19 cellular contexts compared by ENCODE assay signal in the genomic region with DNA sequence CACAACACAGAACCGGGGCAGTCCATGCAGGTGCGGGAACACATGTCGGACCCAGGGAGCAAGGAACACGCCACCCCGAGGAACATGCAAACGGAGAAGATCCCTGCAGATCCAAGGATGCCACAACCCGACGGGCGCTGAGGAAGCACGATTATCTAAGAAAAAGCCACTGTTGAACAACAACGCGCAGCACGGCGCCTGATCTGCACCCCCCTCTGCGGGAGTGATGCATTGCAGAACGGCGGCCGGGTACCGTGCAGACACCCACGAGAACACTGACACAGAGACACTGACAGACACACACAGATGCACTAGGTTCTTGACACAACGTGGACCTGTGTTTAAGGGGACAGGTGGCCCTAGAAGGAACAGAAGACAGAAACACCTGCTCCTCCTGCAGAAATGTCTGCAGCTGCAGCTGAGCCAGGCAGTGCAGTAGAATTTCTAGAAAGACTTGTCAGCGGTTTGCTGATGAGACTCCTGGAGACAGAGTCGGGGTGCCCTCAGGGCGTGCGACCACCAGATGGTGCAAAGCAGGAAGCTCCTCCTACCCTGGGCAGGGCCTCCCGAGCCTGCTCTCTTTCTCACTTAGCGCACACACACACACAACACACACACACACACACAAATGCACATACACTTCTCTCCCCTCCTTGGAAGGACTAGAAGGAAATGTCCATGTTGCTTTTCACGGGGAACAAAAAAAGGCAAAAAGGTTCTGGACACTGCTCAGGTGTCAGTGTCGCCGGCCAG. TPM values are rescaled to one million over a fixed set of nuclear protein-coding genes. Genes with fewer than 3 reads are reported as not detected.
"Had no signal": no experiment of that assay in that cellular context is flagged by ENCODE, and none has a peak within 500 bp of the region (broad histone marks: within the 10 kb centered on the region; RNA-seq: fewer than 3 reads in every experiment).

No MANE protein-coding gene starts in this region.

- H3K4me1 Mint-ChIP-seq: neural crest cell had no signal

- H3K36me3 Mint-ChIP-seq: stimulated activated effector memory CD8-positive, alpha-beta T cell treated with anti-CD3 and anti-CD28 coated beads, Interleukin-12 subunit alpha, Interleukin-12 subunit beta, amount 100 ng/mL, for 72 hours had no signal

- H3K9me3 Mint-ChIP-seq: activated CD8-positive, alpha-beta T cell treated with anti-CD3 and anti-CD28 coated beads for 36 hours; activated naive CD4-positive, alpha-beta T cell treated with anti-CD3 and anti-CD28 coated beads, Interleukin-2, amount 50 U/mL, for 24 hours; neural crest cell; stimulated activated effector memory CD8-positive, alpha-beta T cell treated with anti-CD3 and anti-CD28 coated beads, Interleukin-12 subunit alpha, Interleukin-12 subunit beta, amount 100 ng/mL, for 72 hours had no signal

- H3K27ac Mint-ChIP-seq: activated CD8-positive, alpha-beta T cell treated with anti-CD3 and anti-CD28 coated beads for 36 hours; activated naive CD4-positive, alpha-beta T cell treated with anti-CD3 and anti-CD28 coated beads, Interleukin-2, amount 50 U/mL, for 24 hours; stimulated activated effector memory CD8-positive, alpha-beta T cell treated with anti-CD3 and anti-CD28 coated beads, Interleukin-12 subunit alpha, Interleukin-12 subunit beta, amount 100 ng/mL, for 72 hours had no signal

- H3K27ac ChIP-seq: colonic mucosa, hepatocyte, parathyroid adenoma, tibial nerve, vagina had no signal

- H3K4me3 ChIP-seq: colonic mucosa, hepatocyte, lung, tibial nerve, vagina had no signal

- DNase-seq: activated CD4-positive, alpha-beta T cell treated with anti-CD3 and anti-CD28 coated beads for 48 hours; activated CD8-positive, alpha-beta memory T cell treated with anti-CD3 and anti-CD28 coated beads, Interleukin-2, amount 50 U/mL, for 4 hours; activated CD8-positive, alpha-beta T cell treated with anti-CD3 and anti-CD28 coated beads for 36 hours; activated effector memory CD4-positive, alpha-beta T cell treated with anti-CD3 and anti-CD28 coated beads, Interleukin-2, amount 50 U/mL, for 16 hours; activated T-cell treated with anti-CD3 and anti-CD28 coated beads, Interleukin-2, amount 50 U/mL, for 48 hours; central memory CD4-positive, alpha-beta T cell; colonic mucosa; midbrain; stimulated activated CD4-positive, alpha-beta T cell treated with anti-CD3 and anti-CD28 coated beads, Interleukin-12 subunit alpha, Interleukin-12 subunit beta, amount 100 ng/mL, for 4 hours; stimulated activated CD4-positive, alpha-beta T cell treated with anti-CD3 and anti-CD28 coated beads, Interleukin-2, amount 100 ng/mL, for 24 hours had no signal

- ATAC-seq: activated CD8-positive, alpha-beta T cell treated with anti-CD3 and anti-CD28 coated beads for 36 hours; esophagus mucosa; stimulated activated effector memory CD8-positive, alpha-beta T cell treated with anti-CD3 and anti-CD28 coated beads, Interleukin-12 subunit alpha, Interleukin-12 subunit beta, amount 100 ng/mL, for 72 hours had no signal

- H3K4me3 Mint-ChIP-seq: activated CD8-positive, alpha-beta T cell treated with anti-CD3 and anti-CD28 coated beads for 36 hours; activated naive CD4-positive, alpha-beta T cell treated with anti-CD3 and anti-CD28 coated beads, Interleukin-2, amount 50 U/mL, for 24 hours; neural crest cell; stimulated activated effector memory CD8-positive, alpha-beta T cell treated with anti-CD3 and anti-CD28 coated beads, Interleukin-12 subunit alpha, Interleukin-12 subunit beta, amount 100 ng/mL, for 72 hours had no signal

RNA-seq across cellular contexts. Expression of a gene that starts 7.5 kb away (rescaled TPM):
- total RNA-seq: esophagus mucosa had no signal
